ENCODE assay signal across 9 cellular contexts in genomic region chr2:162317058-162317742, GRCh38. TPM values are rescaled to one million over a fixed set of nuclear protein-coding genes. Genes with fewer than 3 reads are reported as not detected.
DNase-seq lines count a peak whose midpoint lies in the region; ATAC-seq, FAIRE-seq and TF ChIP-seq lines count a peak whose summit lies in the region.
"Had no signal": no experiment of that assay in that cellular context is flagged by ENCODE, and none has a peak within 500 bp of the region (broad histone marks: within the 10 kb centered on the region; RNA-seq: fewer than 3 reads in every experiment).

No MANE protein-coding gene starts in this region.

- H3K9me1 ChIP-seq in endothelial cell of umbilical vein (replicated peaks; ENCODE audit: control insufficient read depth, extremely low read depth, insufficient read depth, low read length), result no peaks in the 10 kb centered on the region

- H3K9me3 ChIP-seq in DOHH2 (ENCODE audit: control insufficient read depth, insufficient read depth, low read length) (no peaks in the 10 kb centered on the region), OCI-LY1 (ENCODE audit: low read length) (no peaks in the 10 kb centered on the region), endothelial cell of umbilical vein (replicated peaks; ENCODE audit: control insufficient read depth, insufficient read depth, low read length) (no peaks in the 10 kb centered on the region), parathyroid adenoma (ENCODE audit: control insufficient read depth, low read length) (no peaks in the 10 kb centered on the region)

- dilution Hi-C loops in endothelial cell of umbilical vein (cut with MboI; ENCODE audit: extremely low pct_ligation_motif_present, low sequenced_read_pairs), result no loop called here

- H3K9me2 ChIP-seq in DOHH2 (replicated peaks; ENCODE audit: control insufficient read depth, low read length) (no peaks in the 10 kb centered on the region), OCI-LY1 (ENCODE audit: low read depth, low read length) (no peaks in the 10 kb centered on the region)

- CTCF ChIA-PET in endothelial cell of umbilical vein (lab: Charles Lee), result interaction anchor here (0.9 to 3.6 kb wide), 7 partner anchors 12 to 164 kb away, joined by 3 to 22 read pairs (median 7); no protein-coding TSS in a partner anchor

- no TSS peak for BruUV-seq in endothelial cell of umbilical vein (replicated peaks; lab: Mats Ljungman, UMichigan)

- H3K27me3 ChIP-seq in DOHH2 (ENCODE audit: control insufficient read depth, low read length), result peaks cover 6% of the 10 kb centered on the region; the same call in 1 of the 2 replicates
- no peaks in the 10 kb centered on the region for H3K27me3 ChIP-seq in OCI-LY1 (ENCODE audit: insufficient read depth, low read length)
- H3K27me3 ChIP-seq in endothelial cell of umbilical vein (ENCODE audit: control insufficient read depth in 2 of 2, insufficient read depth in 2 of 2, low read length in 2 of 2), result no peaks in the 10 kb centered on the region
- H3K27me3 ChIP-seq in parathyroid adenoma (ENCODE audit: control insufficient read depth, insufficient read depth, low read length), result no peaks in the 10 kb centered on the region

- H3K27ac ChIP-seq in DOHH2 (ENCODE audit: low read depth, low read length), result no peak overlapping the region
- peak overlapping the region; percentile 74 for H3K27ac ChIP-seq in OCI-LY1 (ENCODE audit: low read depth, low read length, poor library complexity, severe bottlenecking)
- no peak overlapping the region for H3K27ac ChIP-seq in endothelial cell of umbilical vein (ENCODE audit: insufficient read depth, low read depth, low read length)
- peak overlapping the region; percentile 79 for H3K27ac ChIP-seq in parathyroid adenoma

- intact Hi-C loops in endothelial cell of umbilical vein (cut with micrococcal nuclease), result loop anchor here (1.0 kb wide), 1 partner anchor 27 kb away; the partner anchor contains the start of gene GCA

- no peak for FAIRE-seq in endothelial cell of umbilical vein (lab: Jason Lieb, UNC)
- FAIRE-seq: urothelium cell line had no signal

- H3K36me3 ChIP-seq in DOHH2 (ENCODE audit: control insufficient read depth, low read length) (no peaks in the 10 kb centered on the region), OCI-LY1 (ENCODE audit: insufficient read depth, low read length) (no peaks in the 10 kb centered on the region), endothelial cell of umbilical vein (ENCODE audit: control insufficient read depth in 2 of 2, extremely low read depth in 1 of 2, insufficient read depth in 2 of 2, low read length in 2 of 2) (no peaks in the 10 kb centered on the region), parathyroid adenoma (ENCODE audit: control insufficient read depth, insufficient read depth, low read length) (no peaks in the 10 kb centered on the region)

- H3K4me2 ChIP-seq in DOHH2 (ENCODE audit: low read length) (peak overlapping the region; percentile 72), OCI-LY1 (ENCODE audit: low read length) (peak overlapping the region; percentile 96), endothelial cell of umbilical vein (ENCODE audit: insufficient read depth, low read length) (peak overlapping the region; percentile 70), parathyroid adenoma (ENCODE audit: low read length) (peak overlapping the region; percentile 73)

- no peak for DNase-seq in endothelial cell of umbilical vein (ENCODE audit: low read depth, low spot score)
- DNase-seq in hepatic stellate cell (ENCODE audit: low spot score), result no peak
- DNase-seq in central memory CD4-positive, alpha-beta T cell, result no peak
- no peak for DNase-seq in cortex of kidney (lab: John Stamatoyannopoulos, UW)

- H4K20me1 ChIP-seq in DOHH2 (ENCODE audit: control insufficient read depth, insufficient read depth, low read depth, low read length) (no peaks in the 10 kb centered on the region), OCI-LY1 (ENCODE audit: insufficient read depth, low read length) (no peaks in the 10 kb centered on the region), endothelial cell of umbilical vein (replicated peaks; ENCODE audit: control insufficient read depth, extremely low read depth, insufficient read depth, low read length) (no peaks in the 10 kb centered on the region)

- POLR2A ChIA-PET in endothelial cell of umbilical vein (lab: Charles Lee), result no interaction called here

- H3K4me1 ChIP-seq in DOHH2 (ENCODE audit: control insufficient read depth, low read length), result peaks cover 18% of the 10 kb centered on the region
- H3K4me1 ChIP-seq in OCI-LY1 (ENCODE audit: insufficient read depth, low read length, severe bottlenecking), result peaks cover 40% of the 10 kb centered on the region
- H3K4me1 ChIP-seq in endothelial cell of umbilical vein (ENCODE audit: control insufficient read depth, extremely low read depth, insufficient read depth, low read length), result peaks cover 8% of the 10 kb centered on the region
- H3K4me1 ChIP-seq in parathyroid adenoma, result peaks cover 3% of the 10 kb centered on the region

- ATAC-seq in HG03378 (IDR thresholded peaks at IDR 0.05; ENCODE audit: unreplicated experiment), result no peak

- H3K79me2 ChIP-seq in DOHH2 (ENCODE audit: control insufficient read depth, low read length) (no peaks in the 10 kb centered on the region), OCI-LY1 (ENCODE audit: insufficient read depth, low read length) (no peaks in the 10 kb centered on the region), endothelial cell of umbilical vein (ENCODE audit: control insufficient read depth, insufficient read depth, low read length) (no peaks in the 10 kb centered on the region), parathyroid adenoma (peaks cover 3% of the 10 kb centered on the region)

- no peak for TF ChIP-seq CTCF in DOHH2 (IDR thresholded peaks at IDR 0.05; ENCODE audit: low read depth, low read length, poor library complexity, severe bottlenecking)
- no peak for TF ChIP-seq CTCF in OCI-LY1 (IDR thresholded peaks at IDR 0.05; ENCODE audit: low read length)
- TF ChIP-seq CTCF in endothelial cell of umbilical vein (IDR thresholded peaks at IDR 0.05; ENCODE audit: extremely low read depth in 1 of 2, insufficient read depth in 1 of 2, low read depth in 1 of 2, low read length in 2 of 2), result no peak
- no peak for TF ChIP-seq CTCF in parathyroid adenoma (IDR thresholded peaks at IDR 0.05)

- H3F3A ChIP-seq in DOHH2 (ENCODE audit: control insufficient read depth, insufficient read depth) (no peaks in the 10 kb centered on the region), OCI-LY1 (ENCODE audit: insufficient read depth, low read length) (no peaks in the 10 kb centered on the region)

- H2AFZ ChIP-seq in OCI-LY1 (ENCODE audit: low read length) (peak overlapping the region; percentile 57), endothelial cell of umbilical vein (ENCODE audit: low read depth, low read length) (no peak overlapping the region), parathyroid adenoma (peak overlapping the region; percentile 83)

- H3K9ac ChIP-seq in OCI-LY1 (ENCODE audit: low read length) (peak overlapping the region; percentile 75), endothelial cell of umbilical vein (replicated peaks; ENCODE audit: extremely low read depth, insufficient read depth, low read length) (no peak overlapping the region), parathyroid adenoma (no peak overlapping the region)

- peak overlapping the region; percentile 74 for H3K4me3 ChIP-seq in DOHH2 (ENCODE audit: low read length)
- peak overlapping the region; percentile 76 for H3K4me3 ChIP-seq in OCI-LY1 (ENCODE audit: low read depth, low read length, poor library complexity, severe bottlenecking)
- peak overlapping the region in 2 of 3 experiments; percentile 56 to 66 for H3K4me3 ChIP-seq in endothelial cell of umbilical vein (replicated peaks in 1 of 3; ENCODE audit: insufficient read depth in 1 of 3, low read depth in 1 of 3, low read length in 3 of 3)
- peak overlapping the region; percentile 75 for H3K4me3 ChIP-seq in parathyroid adenoma (ENCODE audit: low read depth, low read length)

- no peak for TF ChIP-seq POLR2A in endothelial cell of umbilical vein (IDR thresholded peaks at IDR 0.05; ENCODE audit: low read depth, low read length)

TF ChIP-seq in endothelial cell of umbilical vein, 7 proteins besides CTCF, POLR2A, EP300 and RAD21:
- TF ChIP-seq GATA2 (IDR thresholded peaks at IDR 0.05; ENCODE audit: insufficient read depth, insufficient read length, low read depth, low read length) (no peak), POLR2AphosphoS5 (IDR thresholded peaks at IDR 0.05; ENCODE audit: insufficient read depth, low read depth, low read length) (no peak), MAX (IDR thresholded peaks at IDR 0.05; ENCODE audit: insufficient read depth, insufficient read length) (no peak), EZH2 (IDR thresholded peaks at IDR 0.05; ENCODE audit: borderline replicate concordance, low read depth, low read length, severe bottlenecking) (no peak), FOS (IDR thresholded peaks at IDR 0.05; ENCODE audit: borderline replicate concordance, insufficient read depth, low read length) (no peak), MYC (IDR thresholded peaks at IDR 0.05; ENCODE audit: low read depth, low read length) (no peak), JUN (IDR thresholded peaks at IDR 0.05; ENCODE audit: borderline replicate concordance, insufficient read depth, insufficient read length, low read depth) (no peak)

RNA-seq across cellular contexts. Expression of gene IFIH1, which starts 1.3 kb away (rescaled TPM):
- total RNA-seq in endothelial cell of umbilical vein, result 4.7 and 6.9 TPM in 2 replicates
- 1.2 and 1.3 TPM in 2 replicates for polyA plus RNA-seq in endothelial cell of umbilical vein
- polyA plus RNA-seq in endothelial cell of umbilical vein (2011; cell fraction: cytosol; rRNA removed), result 1.8 and 2.2 TPM in 2 replicates
- polyA plus RNA-seq in endothelial cell of umbilical vein (2011; cell fraction: nucleus; rRNA removed), result 4.5 and 4.6 TPM in 2 replicates
- 4.5 and 5.6 TPM in 2 replicates for polyA plus RNA-seq in endothelial cell of umbilical vein (2012)
- polyA minus RNA-seq in endothelial cell of umbilical vein, result 1.00 and 1.7 TPM in 2 replicates
- 1.4 TPM for polyA minus RNA-seq in endothelial cell of umbilical vein (2011; cell fraction: cytosol; rRNA and poly(A)+ RNA removed)
- polyA minus RNA-seq in endothelial cell of umbilical vein (2011; cell fraction: nucleus; rRNA and poly(A)+ RNA removed), result 2.8 and 5.4 TPM in 2 replicates

RNA-seq across cellular contexts. Expression of gene GCA, which starts 26.7 kb away (rescaled TPM):
- total RNA-seq in endothelial cell of umbilical vein, result 6.2 and 10.7 TPM in 2 replicates
- 9.7 and 11.2 TPM in 2 replicates for polyA plus RNA-seq in endothelial cell of umbilical vein
- 8.9 and 9.0 TPM in 2 replicates for polyA plus RNA-seq in endothelial cell of umbilical vein (2011; cell fraction: cytosol; rRNA removed)
- 14.9 TPM in 2 replicates for polyA plus RNA-seq in endothelial cell of umbilical vein (2011; cell fraction: nucleus; rRNA removed)
- 4.8 and 5.3 TPM in 2 replicates for polyA plus RNA-seq in endothelial cell of umbilical vein (2012)
- 13.2 and 26.2 TPM in 2 replicates for polyA minus RNA-seq in endothelial cell of umbilical vein
- polyA minus RNA-seq in endothelial cell of umbilical vein (2011; cell fraction: cytosol; rRNA and poly(A)+ RNA removed), result not detected
- 5.5 and 7.0 TPM in 2 replicates for polyA minus RNA-seq in endothelial cell of umbilical vein (2011; cell fraction: nucleus; rRNA and poly(A)+ RNA removed)

Comparison
In these comparisons a context has a peak if more than half of its experiments do, and no peak if none do; other contexts are left out.
1. H3K27ac ChIP-seq: peak in OCI-LY1 (single experiment) and parathyroid adenoma (single experiment); none in DOHH2 (single experiment) and endothelial cell of umbilical vein (single experiment).
2. Peak in every context shown above with its lines, with median percentiles within 50 percentile points of each other: H3K4me2 ChIP-seq and H3K4me3 ChIP-seq.